2 cellular contexts compared by ENCODE assay signal in genomic region chr3:15942936-15943335, GRCh38.
TF ChIP-seq lines count a peak whose summit lies in the region.

No MANE protein-coding gene starts in this region.

TF ChIP-seq in HepG2, 621 proteins besides CTCF, POLR2A, EP300 and RAD21:
- no peak for TF ChIP-seq KMT2A (CRISPR knock-in tag; IDR thresholded peaks at IDR 0.05)
- no peak for TF ChIP-seq ARID4A (CRISPR knock-in tag; IDR thresholded peaks at IDR 0.05; ENCODE audit: borderline replicate concordance)
- TF ChIP-seq ZFP90 (CRISPR knock-in tag; IDR thresholded peaks at IDR 0.05; ENCODE audit: borderline replicate concordance), result no peak
- no peak for TF ChIP-seq GATA4 (IDR thresholded peaks at IDR 0.05; ENCODE audit: borderline replicate concordance, low read depth)
- TF ChIP-seq CCAR2 (optimal IDR thresholded peaks at IDR 0.05; ENCODE audit: low read depth, low read length), result no peak
- no peak for TF ChIP-seq ZFP41 (CRISPR knock-in tag; IDR thresholded peaks at IDR 0.05; ENCODE audit: borderline replicate concordance)
- no peak for TF ChIP-seq HNRNPL (IDR thresholded peaks at IDR 0.05; ENCODE audit: low read depth, low read length)
- TF ChIP-seq IKZF4 (CRISPR knock-in tag; IDR thresholded peaks at IDR 0.05; ENCODE audit: borderline replicate concordance, low read depth, not compliant biosample characterization), result no peak
- no peak for TF ChIP-seq GLI4 (CRISPR knock-in tag; IDR thresholded peaks at IDR 0.05; ENCODE audit: borderline replicate concordance)

TF ChIP-seq in IMR-90, 13 proteins besides CTCF, POLR2A, EP300 and RAD21:
- TF ChIP-seq NFE2L2 (IDR thresholded peaks at IDR 0.05; ENCODE audit: low read depth, low read length) (no peak), SMC3 (IDR thresholded peaks at IDR 0.05; ENCODE audit: low read depth, low read length) (no peak)
TF ChIP-seq in IMR-90: peak in this region for 0.
